Comparison of ENCODE assay signal across 8 cellular contexts in the genomic region with DNA sequence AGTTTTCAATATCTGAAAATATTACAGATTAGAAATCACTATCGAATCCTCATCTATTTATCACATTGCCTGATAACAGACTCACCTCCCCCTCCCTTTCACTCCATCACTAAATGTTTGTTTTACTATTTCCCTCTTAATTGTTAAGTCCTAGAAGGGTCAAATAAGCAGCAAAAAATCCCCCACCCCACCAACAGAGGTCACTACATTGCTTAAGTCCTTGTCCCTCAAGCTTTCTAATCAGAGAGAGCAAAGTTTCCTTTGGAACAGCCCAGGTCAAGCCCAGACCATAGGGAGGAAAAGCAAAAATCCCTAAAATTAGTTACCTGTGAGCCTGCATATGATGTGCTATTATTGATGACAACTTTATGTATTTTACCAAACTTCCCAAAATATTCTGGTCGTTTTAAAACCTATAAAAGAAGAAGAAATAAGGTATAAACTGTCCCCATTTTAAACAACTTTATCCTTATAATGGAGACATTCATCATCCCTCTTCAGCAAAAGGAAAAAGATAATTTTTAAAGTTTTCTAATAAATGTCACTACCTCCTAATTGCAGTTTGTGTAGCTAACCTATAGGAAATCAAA.
DNase-seq lines count a peak whose midpoint lies in the region; ATAC-seq and TF ChIP-seq lines count a peak whose summit lies in the region.

No MANE protein-coding gene starts in this region.

- H3K36me3 ChIP-seq in testis (ENCODE audit: low read depth, missing control alignments): no peaks in the 10 kb centered on the region

- no peaks in the 10 kb centered on the region for H3K27me3 Mint-ChIP-seq in activated CD8-positive, alpha-beta T cell treated with anti-CD3 and anti-CD28 coated beads, Interleukin-2, amount 10 ng/mL, durations not matched to agents 7 days and 5 days (ENCODE audit: low read depth)
- peaks cover 0 to 1% (median 0%) of the 10 kb centered on the region in 3 donors for H3K27me3 Mint-ChIP-seq in immature natural killer cell (ENCODE audit: low read depth in 3 of 3)

- 76 to 84% methylated on average over 2 of the region's 2 CpGs for WGBS in testis, 2 donors

- no peak for ATAC-seq in activated CD8-positive, alpha-beta T cell treated with anti-CD3 and anti-CD28 coated beads, Interleukin-2, amount 10 ng/mL, durations not matched to agents 7 days and 5 days
- no peak for ATAC-seq in HG03521 (IDR thresholded peaks at IDR 0.05; ENCODE audit: unreplicated experiment)
- ATAC-seq in GM21515 (IDR thresholded peaks at IDR 0.05; ENCODE audit: unreplicated experiment): no peak

- H3K27ac Mint-ChIP-seq in activated CD8-positive, alpha-beta T cell treated with anti-CD3 and anti-CD28 coated beads, Interleukin-2, amount 10 ng/mL, durations not matched to agents 7 days and 5 days: no peak overlapping the region
- no peak overlapping the region for H3K27ac Mint-ChIP-seq in immature natural killer cell

- H3K4me1 Mint-ChIP-seq in activated CD8-positive, alpha-beta T cell treated with anti-CD3 and anti-CD28 coated beads, Interleukin-2, amount 10 ng/mL, durations not matched to agents 7 days and 5 days (ENCODE audit: low read depth): no peaks in the 10 kb centered on the region
- H3K4me1 Mint-ChIP-seq in immature natural killer cell: peaks cover 1 to 21% of the 10 kb centered on the region in 2 donors

- no peaks in the 10 kb centered on the region for H3K27me3 ChIP-seq in testis

- CTCF ChIA-PET in activated CD8-positive, alpha-beta T cell treated with anti-CD3 and anti-CD28 coated beads, Interleukin-2, amount 10 ng/mL, durations not matched to agents 7 days and 5 days (lab: Charles Lee): interaction anchor here (0.6 to 1.8 kb wide), 8 partner anchors 9 to 230 kb away, joined by 3 to 7 read pairs (median 4); partner anchors contain the start of gene CNOT4

- H3K9me3 Mint-ChIP-seq in activated CD8-positive, alpha-beta T cell treated with anti-CD3 and anti-CD28 coated beads, Interleukin-2, amount 10 ng/mL, durations not matched to agents 7 days and 5 days (ENCODE audit: insufficient read depth): no peaks in the 10 kb centered on the region
- H3K9me3 Mint-ChIP-seq in immature natural killer cell: no peaks in the 10 kb centered on the region

- peak; percentile 7 for DNase-seq in NCI-H2107 (lab: John Stamatoyannopoulos, UW)
- DNase-seq in activated CD8-positive, alpha-beta T cell treated with anti-CD3 and anti-CD28 coated beads, Interleukin-2, amount 10 ng/mL, durations not matched to agents 7 days and 5 days: peak; percentile 43
- peak in 2 of 3 donors; percentile 6 to 17 for DNase-seq in immature natural killer cell
- DNase-seq in testis: peak; percentile 72

- peaks cover 17% of the 10 kb centered on the region for H3K36me3 Mint-ChIP-seq in activated CD8-positive, alpha-beta T cell treated with anti-CD3 and anti-CD28 coated beads, Interleukin-2, amount 10 ng/mL, durations not matched to agents 7 days and 5 days (ENCODE audit: low read depth)
- peaks cover 0 to 2% (median 0%) of the 10 kb centered on the region in 3 donors for H3K36me3 Mint-ChIP-seq in immature natural killer cell

- TF ChIP-seq CTCF in C4-2B (conservative IDR thresholded peaks at IDR 0.05): peak; percentile 88
- TF ChIP-seq CTCF in GM12872 (IDR thresholded peaks at IDR 0.05; ENCODE audit: insufficient read depth, low read depth, low read length): peak; percentile 64
- TF ChIP-seq CTCF in testis (IDR thresholded peaks at IDR 0.05): peak; percentile 33 to 52 (median 34)

- H3K4me1 ChIP-seq in testis: no peaks in the 10 kb centered on the region

- H3K4me3 Mint-ChIP-seq in activated CD8-positive, alpha-beta T cell treated with anti-CD3 and anti-CD28 coated beads, Interleukin-2, amount 10 ng/mL, durations not matched to agents 7 days and 5 days: no peak overlapping the region
- H3K4me3 Mint-ChIP-seq in immature natural killer cell: no peak overlapping the region

- POLR2A ChIA-PET in activated CD8-positive, alpha-beta T cell treated with anti-CD3 and anti-CD28 coated beads, Interleukin-2, amount 10 ng/mL, durations not matched to agents 7 days and 5 days (lab: Charles Lee): no interaction called here

- intact Hi-C loops in testis (cut with DNase I; ENCODE audit: low total_unique reads): no loop called here

- H3K27ac ChIP-seq in C4-2B (no peak overlapping the region), testis (no peak overlapping the region)

- TF ChIP-seq POLR2A in testis (IDR thresholded peaks at IDR 0.05): no peak

- no peaks in the 10 kb centered on the region for H3K9me3 ChIP-seq in testis

- no peak overlapping the region for H3K4me3 ChIP-seq in testis

Comparison
In these comparisons a context has a peak if more than half of its experiments do, and no peak if none do; other contexts are left out.
1. CTCF ChIP-seq: peak in every context shown above with its lines; median percentile 88 in C4-2B; 64 in GM12872; 34 in testis.
2. DNase-seq: peak in every context shown above with its lines; median percentile 72 in testis; 43 in activated CD8-positive, alpha-beta T cell treated with anti-CD3 and anti-CD28 coated beads, Interleukin-2, amount 10 ng/mL, durations not matched to agents 7 days and 5 days; 12 in immature natural killer cell; 7 in NCI-H2107.